ENCODE assay signal across 8 cellular contexts in the genomic region with DNA sequence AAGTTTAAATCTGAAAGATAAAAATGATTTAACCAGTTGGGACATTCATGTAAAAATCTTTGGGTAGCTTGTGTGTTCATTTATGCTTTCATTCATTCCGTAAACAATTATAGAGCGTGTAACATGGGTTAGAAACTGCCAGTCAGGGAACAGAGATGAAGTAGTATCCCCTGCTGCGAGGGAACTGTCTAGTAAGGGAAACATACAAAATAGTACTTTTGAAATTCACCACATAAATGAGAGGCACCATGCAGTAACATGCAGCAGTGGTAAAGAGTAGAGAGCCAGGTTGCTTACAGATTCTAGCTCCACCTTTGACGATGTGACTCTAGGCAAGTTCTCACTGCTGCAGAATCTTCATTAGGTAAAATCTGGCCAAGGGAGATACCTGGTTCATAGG. TPM values are rescaled to one million over a fixed set of nuclear protein-coding genes. Genes with fewer than 3 reads are reported as not detected.
DNase-seq lines count a peak whose midpoint lies in the region; ATAC-seq, FAIRE-seq and TF ChIP-seq lines count a peak whose summit lies in the region.

No MANE protein-coding gene starts in this region.

- no peak for TF ChIP-seq CTCF in AG04450 (IDR thresholded peaks at IDR 0.05; ENCODE audit: low read depth, low read length)
- no peak for TF ChIP-seq CTCF in GM23338 (conservative IDR thresholded peaks at IDR 0.05; ENCODE audit: low read depth in 2 of 2)
- TF ChIP-seq CTCF in HepG2 (CRISPR knock-in tag; IDR thresholded peaks at IDR 0.05) = no peak
- no peak for TF ChIP-seq CTCF in vagina (IDR thresholded peaks at IDR 0.05)

- no peak overlapping the region for H2AFZ ChIP-seq in GM23338
- H2AFZ ChIP-seq in HepG2 (ENCODE audit: low read length) = peak overlapping the region; percentile 31

- peaks cover 29% of the 10 kb centered on the region for H3K4me1 Mint-ChIP-seq in GM23338
- peaks cover 26% of the 10 kb centered on the region for H3K4me1 Mint-ChIP-seq in activated T-helper 17 cell treated with anti-CD3 and anti-CD28 coated beads, Interleukin-2, amount 50 U/mL, for 72 hours

- H4K20me1 ChIP-seq in GM23338 (replicated peaks; ENCODE audit: insufficient read depth) (no peaks in the 10 kb centered on the region), HepG2 (ENCODE audit: insufficient read depth, low read length) (no peaks in the 10 kb centered on the region)

- H3K4me3 Mint-ChIP-seq in GM23338 = peak overlapping the region; percentile 98
- peak overlapping the region; percentile 99 for H3K4me3 Mint-ChIP-seq in activated T-helper 17 cell treated with anti-CD3 and anti-CD28 coated beads, Interleukin-2, amount 50 U/mL, for 72 hours

- no peak for TF ChIP-seq EP300 in HepG2 (IDR thresholded peaks at IDR 0.05; ENCODE audit: low read depth in 2 of 2, low read length in 2 of 2)
- no peak for TF ChIP-seq EP300 in HepG2 (CRISPR knock-in tag; IDR thresholded peaks at IDR 0.05; ENCODE audit: borderline replicate concordance)

- TF ChIP-seq POLR2A in HepG2 (IDR thresholded peaks at IDR 0.05; ENCODE audit: insufficient read depth in 1 of 2, low read depth in 2 of 2, low read length in 2 of 2) (no peak), vagina (IDR thresholded peaks at IDR 0.05) (no peak)

- no peak for TF ChIP-seq RAD21 in HepG2 (CRISPR knock-in tag; IDR thresholded peaks at IDR 0.05)

- in situ Hi-C loops in HepG2 (cut with HindIII; ENCODE audit: extremely low pct_ligation_motif_present, low pct_unique_long_range_greater_than_20kb) = no loop called here

- no peaks in the 10 kb centered on the region for H3K9me2 ChIP-seq in GM23338 (ENCODE audit: insufficient read depth)

- H3K9me3 Mint-ChIP-seq in GM23338 = no peaks in the 10 kb centered on the region
- no peaks in the 10 kb centered on the region for H3K9me3 Mint-ChIP-seq in activated T-helper 17 cell treated with anti-CD3 and anti-CD28 coated beads, Interleukin-2, amount 50 U/mL, for 72 hours

- no peaks in the 10 kb centered on the region for H3K27me3 ChIP-seq in AG04450 (ENCODE audit: control insufficient read depth, insufficient read depth, low read length)
- H3K27me3 ChIP-seq in GM23338 (ENCODE audit: insufficient read depth) = no peaks in the 10 kb centered on the region
- H3K27me3 ChIP-seq in HepG2 (ENCODE audit: control insufficient read depth in 1 of 2, insufficient read depth in 2 of 2, low read length in 2 of 2) = no peaks in the 10 kb centered on the region; a peak in 2 of 5 replicates
- H3K27me3 ChIP-seq in vagina = no peaks in the 10 kb centered on the region

- no TSS peak for BruUV-seq in HepG2 (replicated peaks; lab: Mats Ljungman, UMichigan)

- DNase-seq in AG04450 (ENCODE audit: low read depth, low spot score) (no peak), GM23338 (ENCODE audit: low spot score) (peak; percentile 7), HepG2 (ENCODE audit: low spot score) (peak; percentile 1), vagina (ENCODE audit: extremely low spot score in 2 of 2) (no peak), D341Med (ENCODE audit: low spot score) (no peak)

- H3K9me3 ChIP-seq in AG04450 (ENCODE audit: control insufficient read depth, insufficient read depth, low read length) (no peaks in the 10 kb centered on the region; the same call in 1 of the 2 replicates), HepG2 (ENCODE audit: low read length) (no peaks in the 10 kb centered on the region), vagina (no peaks in the 10 kb centered on the region)

- WGBS in HepG2 (ENCODE audit: low lambda C conversion rate) = 10% methylated on average over 4 of the region's 4 CpGs

- intact Hi-C loops in HepG2 (cut with micrococcal nuclease; ENCODE audit: unreplicated experiment) (no loop called here), vagina (cut with DNase I) (no loop called here)

- peak overlapping the region; percentile 95 for H3K9ac ChIP-seq in HepG2 (ENCODE audit: insufficient read depth, low read depth, low read length)

- FAIRE-seq in HepG2 (lab: Jason Lieb, UNC) = no peak

- no peaks in the 10 kb centered on the region for H3K36me3 ChIP-seq in GM23338 (ENCODE audit: insufficient read depth)
- no peaks in the 10 kb centered on the region for H3K36me3 ChIP-seq in HepG2 (replicated peaks in 1 of 2; ENCODE audit: control insufficient read depth in 1 of 2, insufficient read depth in 2 of 2, low read length in 2 of 2)
- H3K36me3 ChIP-seq in vagina = no peaks in the 10 kb centered on the region

- H3K4me3 ChIP-seq in AG04450 (ENCODE audit: low read depth, low read length) (peak overlapping the region; percentile 93), GM23338 (peak overlapping the region; percentile 66), HepG2 (replicated peaks in 1 of 3; ENCODE audit: insufficient read depth in 1 of 3, low read depth in 2 of 3, low read length in 3 of 3) (peak overlapping the region; percentile 79 to 91 (median 91); a peak in 5 of 6 replicates), vagina (peak overlapping the region; percentile 58 to 66)

- H3K36me3 Mint-ChIP-seq in GM23338 (ENCODE audit: low read depth) = peaks cover 3% of the 10 kb centered on the region; the same call in 2 of the 3 replicates
- peaks cover 7% of the 10 kb centered on the region for H3K36me3 Mint-ChIP-seq in activated T-helper 17 cell treated with anti-CD3 and anti-CD28 coated beads, Interleukin-2, amount 50 U/mL, for 72 hours (ENCODE audit: low read depth)

- POLR2A ChIA-PET in AG04450 (lab: Yijun Ruan, JAX) = no interaction called here
- POLR2A ChIA-PET in HepG2 (lab: Yijun Ruan, JAX) = interaction anchor here (1.5 to 2.2 kb wide), 3 partner anchors 9 to 34 kb away, joined by 3 to 19 read pairs (median 9); no protein-coding TSS in a partner anchor

- H3K27me3 Mint-ChIP-seq in GM23338 (ENCODE audit: insufficient read depth, low read depth, poor library complexity) = peaks cover 4% of the 10 kb centered on the region
- H3K27me3 Mint-ChIP-seq in activated T-helper 17 cell treated with anti-CD3 and anti-CD28 coated beads, Interleukin-2, amount 50 U/mL, for 72 hours = no peaks in the 10 kb centered on the region

- H3F3A ChIP-seq in GM23338 (replicated peaks; ENCODE audit: low read depth) = no peaks in the 10 kb centered on the region

- H3K27ac Mint-ChIP-seq in GM23338 = peak overlapping the region; percentile 100
- H3K27ac Mint-ChIP-seq in activated T-helper 17 cell treated with anti-CD3 and anti-CD28 coated beads, Interleukin-2, amount 50 U/mL, for 72 hours = peak overlapping the region; percentile 99

- no peak overlapping the region for H3K27ac ChIP-seq in AG04450 (ENCODE audit: low read depth, low read length)
- no peak overlapping the region for H3K27ac ChIP-seq in GM23338 (ENCODE audit: low read depth)
- peak overlapping the region; percentile 96 for H3K27ac ChIP-seq in HepG2 (ENCODE audit: extremely low read length, insufficient read depth, low read length)
- no peak overlapping the region for H3K27ac ChIP-seq in vagina

- CTCF ChIA-PET in AG04450 (lab: Charles Lee) (interaction anchor here (1.0 to 2.4 kb wide), 3 partner anchors 72 to 325 kb away, joined by 3 to 8 read pairs (median 7); no protein-coding TSS in a partner anchor), HepG2 (lab: Yijun Ruan, JAX; ENCODE audit: low intra/inter-chr PET ratio, low total read pairs) (no interaction called here)

- peaks cover 82% of the 10 kb centered on the region for H3K79me2 ChIP-seq in GM23338 (replicated peaks; ENCODE audit: insufficient read depth)
- peaks cover 48% of the 10 kb centered on the region for H3K79me2 ChIP-seq in HepG2 (ENCODE audit: insufficient read depth, low read length)

- H3K4me2 ChIP-seq in GM23338 = peak overlapping the region; percentile 83
- peak overlapping the region; percentile 84 for H3K4me2 ChIP-seq in HepG2 (ENCODE audit: low read depth, low read length)

- no peak for ATAC-seq in GM23338
- no peak for ATAC-seq in activated T-helper 17 cell treated with anti-CD3 and anti-CD28 coated beads, Interleukin-2, amount 50 U/mL, for 72 hours (replicated peaks)
- no peak for ATAC-seq in HepG2
- ATAC-seq in HG03108 (IDR thresholded peaks at IDR 0.05; ENCODE audit: unreplicated experiment) = no peak
- ATAC-seq in HG03521 (IDR thresholded peaks at IDR 0.05; ENCODE audit: unreplicated experiment) = no peak

- peaks cover 20% of the 10 kb centered on the region for H3K4me1 ChIP-seq in GM23338 (ENCODE audit: insufficient read depth)
- peaks cover 33% of the 10 kb centered on the region for H3K4me1 ChIP-seq in HepG2 (ENCODE audit: insufficient read depth, low read length)
- peaks cover 20% of the 10 kb centered on the region for H3K4me1 ChIP-seq in vagina

RNA-seq across cellular contexts. Expression of gene DZIP3, which starts 0.9 kb away (rescaled TPM):
- polyA plus RNA-seq in AG04450 (2011; rRNA removed) = 12.2 and 17.8 TPM in 2 replicates
- 8.6 and 14.0 TPM in 2 replicates for polyA minus RNA-seq in AG04450 (2011; rRNA and poly(A)+ RNA removed)
- 26.6 and 28.7 TPM in 2 replicates for total RNA-seq in GM23338 (2014; rRNA removed; shearing (Covaris generic))
- 24.6 and 32.0 TPM in 2 replicates for polyA plus RNA-seq in GM23338 (2016; fragmentation: Nextera tagmentation; extraction: Ambion mirVana)
- 10 to 100 TPM in 1 of 2 donors, 1 to 10 TPM in 1; 9.7 to 19.7 TPM for total RNA-seq in activated T-helper 17 cell treated with anti-CD3 and anti-CD28 coated beads, Interleukin-2, amount 50 U/mL, for 72 hours
- 17.1 and 17.3 TPM in 2 replicates for total RNA-seq in HepG2 (2016; rRNA removed; fragmentation: Illumina TruSeq; extraction: Trizol)
- total RNA-seq in HepG2 (2016; cell fraction: cytosol; rRNA removed; fragmentation: Illumina TruSeq; extraction: Trizol; ENCODE audit: low read depth) = 2.1 and 2.4 TPM in 2 replicates
- total RNA-seq in HepG2 (2016; cell fraction: insoluble cytoplasmic fraction; rRNA removed; fragmentation: Illumina TruSeq; extraction: Trizol) = 16.8 and 19.0 TPM in 2 replicates
- total RNA-seq in HepG2 (2016; cell fraction: membrane; rRNA removed; fragmentation: Illumina TruSeq; extraction: Trizol) = 4.5 and 6.3 TPM in 2 replicates
- total RNA-seq in HepG2 (2016; cell fraction: nucleus; rRNA removed; fragmentation: Illumina TruSeq; extraction: Trizol) = 36.5 and 37.8 TPM in 2 replicates
- polyA plus RNA-seq in HepG2 (2011; rRNA removed) = 8.1 and 11.3 TPM in 2 replicates
- polyA plus RNA-seq in HepG2 (2011; cell fraction: cytosol; rRNA removed) = 2.8 and 3.6 TPM in 2 replicates
- polyA plus RNA-seq in HepG2 (2011; cell fraction: nucleus; rRNA removed) = 17.2 and 19.2 TPM in 2 replicates
- polyA plus RNA-seq in HepG2 (2012) = 5.5 and 9.1 TPM in 2 replicates
- polyA plus RNA-seq in HepG2 (2016; cell fraction: cytosol; fragmentation: Illumina TruSeq; extraction: Trizol; ENCODE audit: low read depth) = 0.49 and 0.54 TPM in 2 replicates
- polyA plus RNA-seq in HepG2 (2016; cell fraction: insoluble cytoplasmic fraction; fragmentation: Illumina TruSeq; extraction: Trizol; ENCODE audit: low read depth) = 8.8 and 10.0 TPM in 2 replicates
- polyA plus RNA-seq in HepG2 (2016; cell fraction: membrane; fragmentation: Illumina TruSeq; extraction: Trizol; ENCODE audit: low read depth) = 1.0 and 1.3 TPM in 2 replicates
- polyA plus RNA-seq in HepG2 (2016; cell fraction: nucleus; fragmentation: Illumina TruSeq; extraction: Trizol; ENCODE audit: insufficient read depth, low read depth) = 35.2 and 36.3 TPM in 2 replicates
- 0.91 and 4.5 TPM in 2 replicates for polyA minus RNA-seq in HepG2 (2011; rRNA and poly(A)+ RNA removed; ENCODE audit: low replicate concordance)
- 4.4 and 5.5 TPM in 2 replicates for polyA minus RNA-seq in HepG2 (2011; cell fraction: cytosol; rRNA and poly(A)+ RNA removed)
- 36.3 and 37.2 TPM in 2 replicates for polyA minus RNA-seq in HepG2 (2011; cell fraction: nucleus; rRNA and poly(A)+ RNA removed)
- 7.4 TPM for total RNA-seq in vagina

RNA-seq across cellular contexts. Expression of gene CIP2A, which starts 1.2 kb away (rescaled TPM):
- polyA plus RNA-seq in AG04450 (2011; rRNA removed) = 5.6 and 6.2 TPM in 2 replicates
- 13.3 and 16.2 TPM in 2 replicates for polyA minus RNA-seq in AG04450 (2011; rRNA and poly(A)+ RNA removed)
- total RNA-seq in GM23338 (2014; rRNA removed; shearing (Covaris generic)) = 47.8 and 63.5 TPM in 2 replicates
- polyA plus RNA-seq in GM23338 (2016; fragmentation: Nextera tagmentation; extraction: Ambion mirVana) = 30.4 and 48.1 TPM in 2 replicates
- total RNA-seq in activated T-helper 17 cell treated with anti-CD3 and anti-CD28 coated beads, Interleukin-2, amount 50 U/mL, for 72 hours = 10 to 100 TPM; 35.4 to 55.7 TPM
- total RNA-seq in HepG2 (2016; rRNA removed; fragmentation: Illumina TruSeq; extraction: Trizol) = 36.9 and 54.1 TPM in 2 replicates
- total RNA-seq in HepG2 (2016; cell fraction: cytosol; rRNA removed; fragmentation: Illumina TruSeq; extraction: Trizol; ENCODE audit: low read depth) = 2.1 and 2.4 TPM in 2 replicates
- 36.1 and 54.9 TPM in 2 replicates for total RNA-seq in HepG2 (2016; cell fraction: insoluble cytoplasmic fraction; rRNA removed; fragmentation: Illumina TruSeq; extraction: Trizol)
- 8.7 and 10.3 TPM in 2 replicates for total RNA-seq in HepG2 (2016; cell fraction: membrane; rRNA removed; fragmentation: Illumina TruSeq; extraction: Trizol)
- 56.9 and 59.9 TPM in 2 replicates for total RNA-seq in HepG2 (2016; cell fraction: nucleus; rRNA removed; fragmentation: Illumina TruSeq; extraction: Trizol)
- 4.7 and 7.8 TPM in 2 replicates for polyA plus RNA-seq in HepG2 (2011; rRNA removed)
- 2.7 and 2.9 TPM in 2 replicates for polyA plus RNA-seq in HepG2 (2011; cell fraction: cytosol; rRNA removed)
- 8.3 and 9.3 TPM in 2 replicates for polyA plus RNA-seq in HepG2 (2011; cell fraction: nucleus; rRNA removed)
- polyA plus RNA-seq in HepG2 (2012) = 3.1 and 6.8 TPM in 2 replicates
- polyA plus RNA-seq in HepG2 (2016; cell fraction: cytosol; fragmentation: Illumina TruSeq; extraction: Trizol; ENCODE audit: low read depth) = 0.93 and 1.1 TPM in 2 replicates
- polyA plus RNA-seq in HepG2 (2016; cell fraction: insoluble cytoplasmic fraction; fragmentation: Illumina TruSeq; extraction: Trizol; ENCODE audit: low read depth) = 30.7 and 32.8 TPM in 2 replicates
- 2.6 and 6.4 TPM in 2 replicates for polyA plus RNA-seq in HepG2 (2016; cell fraction: membrane; fragmentation: Illumina TruSeq; extraction: Trizol; ENCODE audit: low read depth)
- polyA plus RNA-seq in HepG2 (2016; cell fraction: nucleus; fragmentation: Illumina TruSeq; extraction: Trizol; ENCODE audit: insufficient read depth, low read depth) = 25.2 and 28.0 TPM in 2 replicates
- polyA minus RNA-seq in HepG2 (2011; rRNA and poly(A)+ RNA removed; ENCODE audit: low replicate concordance) = 16.4 and 88.3 TPM in 2 replicates
- 4.6 and 8.5 TPM in 2 replicates for polyA minus RNA-seq in HepG2 (2011; cell fraction: cytosol; rRNA and poly(A)+ RNA removed)
- 41.3 and 55.5 TPM in 2 replicates for polyA minus RNA-seq in HepG2 (2011; cell fraction: nucleus; rRNA and poly(A)+ RNA removed)
- 6.9 TPM for total RNA-seq in vagina

Comparison
In these comparisons a context has a peak if more than half of its experiments do, and no peak if none do; other contexts are left out.
1. DNase-seq: peak in GM23338 (single experiment) and HepG2 (single experiment); none in AG04450 (single experiment), vagina (0 of 2) and D341Med (single experiment).
2. Peak in every context shown above with its lines, with median percentiles within 50 percentile points of each other: H3K4me3 ChIP-seq.